In genomic region chr15:49962044-49962602, GRCh38 we compare ENCODE assay signal across 23 cellular contexts.
A peak's percentile ranks its signal among the peaks of the same experiment; 100 is the strongest.
DNase-seq lines count a peak whose midpoint lies in the region; ATAC-seq, FAIRE-seq and TF ChIP-seq lines count a peak whose summit lies in the region.
"Had no signal": no experiment of that assay in that cellular context is flagged by ENCODE, and none has a peak within 500 bp of the region (broad histone marks: within the 10 kb centered on the region; RNA-seq: fewer than 3 reads in every experiment).

No MANE protein-coding gene starts in this region.

- 85 to 90% (median 88%) methylated on average over 3 of the region's 3 CpGs for WGBS in heart left ventricle, 4 donors

- H3K36me3 ChIP-seq in osteoblast (ENCODE audit: insufficient read depth, low read length) (no peaks in the 10 kb centered on the region), heart left ventricle (no peaks in the 10 kb centered on the region)

- no peaks in the 10 kb centered on the region for H4K20me1 ChIP-seq in osteoblast (ENCODE audit: insufficient read depth, low read length)

- H3K4me1 Mint-ChIP-seq in activated CD8-positive, alpha-beta T cell treated with anti-CD3 and anti-CD28 coated beads, Interleukin-2, amount 10 ng/mL, durations not matched to agents 7 days and 5 days (ENCODE audit: low read depth): no peaks in the 10 kb centered on the region
- H3K4me1 Mint-ChIP-seq in activated naive CD8-positive, alpha-beta T cell treated with anti-CD3 and anti-CD28 coated beads for 36 hours: no peaks in the 10 kb centered on the region

- no peak overlapping the region for H3K4me3 ChIP-seq in fibroblast of the aortic adventitia (ENCODE audit: low read depth, low read length)
- no peak overlapping the region for H3K4me3 ChIP-seq in osteoblast (ENCODE audit: insufficient read depth, low read length)
- no peak overlapping the region for H3K4me3 ChIP-seq in heart left ventricle
- H3K4me3 ChIP-seq: SK-N-MC had no signal

- no peak overlapping the region for H3K4me2 ChIP-seq in osteoblast (ENCODE audit: insufficient read depth, low read length)

- ATAC-seq in activated CD8-positive, alpha-beta T cell treated with anti-CD3 and anti-CD28 coated beads, Interleukin-2, amount 10 ng/mL, durations not matched to agents 7 days and 5 days: no peak
- no peak for ATAC-seq in heart left ventricle

- H3K36me3 Mint-ChIP-seq in activated CD8-positive, alpha-beta T cell treated with anti-CD3 and anti-CD28 coated beads, Interleukin-2, amount 10 ng/mL, durations not matched to agents 7 days and 5 days (ENCODE audit: low read depth): peaks cover 43% of the 10 kb centered on the region
- H3K36me3 Mint-ChIP-seq in activated naive CD8-positive, alpha-beta T cell treated with anti-CD3 and anti-CD28 coated beads for 36 hours: no peaks in the 10 kb centered on the region

- TF ChIP-seq CTCF in fibroblast of the aortic adventitia (IDR thresholded peaks at IDR 0.05; ENCODE audit: insufficient read depth, low read length) (no peak), osteoblast (IDR thresholded peaks at IDR 0.05; ENCODE audit: extremely low read depth, low read depth, low read length) (no peak), heart left ventricle (IDR thresholded peaks at IDR 0.05) (no peak)

- no peak overlapping the region for H2AFZ ChIP-seq in osteoblast (ENCODE audit: low read length)

- CTCF ChIA-PET in activated CD8-positive, alpha-beta T cell treated with anti-CD3 and anti-CD28 coated beads, Interleukin-2, amount 10 ng/mL, durations not matched to agents 7 days and 5 days (lab: Charles Lee): no interaction called here

- no peak overlapping the region for H3K27ac Mint-ChIP-seq in activated CD8-positive, alpha-beta T cell treated with anti-CD3 and anti-CD28 coated beads, Interleukin-2, amount 10 ng/mL, durations not matched to agents 7 days and 5 days
- H3K27ac Mint-ChIP-seq in activated naive CD8-positive, alpha-beta T cell treated with anti-CD3 and anti-CD28 coated beads for 36 hours: no peak overlapping the region

- peak; percentile 20 for DNase-seq in GM03348 (ENCODE audit: low spot score)
- peak; percentile 98 for DNase-seq in fibroblast of the aortic adventitia (ENCODE audit: low read depth)
- peak; percentile 2 for DNase-seq in osteoblast (ENCODE audit: insufficient read length, low spot score, missing footprints)
- no peak for DNase-seq in activated CD8-positive, alpha-beta T cell treated with anti-CD3 and anti-CD28 coated beads, Interleukin-2, amount 10 ng/mL, durations not matched to agents 7 days and 5 days
- no peak for DNase-seq in heart left ventricle
- no peak for DNase-seq in NCI-H1436 (lab: John Stamatoyannopoulos, UW)
- DNase-seq in activated naive CD8-positive, alpha-beta T cell treated with anti-CD3 and anti-CD28 coated beads for 36 hours: no peak
- DNase-seq: KG1; NCI-H1092; NCI-H146; NCI-H2029; NCI-H2227 treated with DMSO at 0.1 percent for 48 hours; NCI-H510A treated with DMSO at 0.1 percent for 48 hours; NCI-H748 treated with DMSO at 0.1 percent for 48 hours; NK-92 treated with Interleukin-12 subunit alpha and Interleukin-12 subunit beta, amount 100 ng/mL, for 24 hours; SHP77 treated with DMSO at 0.1 percent for 48 hours had no signal

- H3K27me3 ChIP-seq in osteoblast (ENCODE audit: insufficient read depth, low read length) (no peaks in the 10 kb centered on the region), heart left ventricle (no peaks in the 10 kb centered on the region)

- POLR2A ChIA-PET in activated CD8-positive, alpha-beta T cell treated with anti-CD3 and anti-CD28 coated beads, Interleukin-2, amount 10 ng/mL, durations not matched to agents 7 days and 5 days (lab: Charles Lee): no interaction called here

- H3K9me3 Mint-ChIP-seq in activated CD8-positive, alpha-beta T cell treated with anti-CD3 and anti-CD28 coated beads, Interleukin-2, amount 10 ng/mL, durations not matched to agents 7 days and 5 days (ENCODE audit: insufficient read depth): peaks cover 10% of the 10 kb centered on the region
- H3K9me3 Mint-ChIP-seq in activated naive CD8-positive, alpha-beta T cell treated with anti-CD3 and anti-CD28 coated beads for 36 hours: peaks cover 1% of the 10 kb centered on the region

- TF ChIP-seq POLR2A in heart left ventricle (IDR thresholded peaks at IDR 0.05): no peak

- H3K9me3 ChIP-seq in osteoblast (ENCODE audit: low read depth, low read length): no peaks in the 10 kb centered on the region
- peaks cover 0 to 27% (median 5%) of the 10 kb centered on the region in 12 donors for H3K9me3 ChIP-seq in heart left ventricle

- intact Hi-C loops in heart left ventricle (cut with DNase I): no loop called here

- no peaks in the 10 kb centered on the region for H3K79me2 ChIP-seq in osteoblast (ENCODE audit: insufficient read depth, low read length)

- H3K27ac ChIP-seq in osteoblast (ENCODE audit: low read depth, low read length) (no peak overlapping the region), heart left ventricle (no peak overlapping the region)
- H3K27ac ChIP-seq: C4-2B, RWPE1, SK-N-MC had no signal

- H3K4me1 ChIP-seq in osteoblast (ENCODE audit: insufficient read depth, low read length): no peaks in the 10 kb centered on the region
- peaks cover 0 to 8% (median 0%) of the 10 kb centered on the region in 12 donors for H3K4me1 ChIP-seq in heart left ventricle

- H3K4me3 Mint-ChIP-seq in activated CD8-positive, alpha-beta T cell treated with anti-CD3 and anti-CD28 coated beads, Interleukin-2, amount 10 ng/mL, durations not matched to agents 7 days and 5 days: no peak overlapping the region
- H3K4me3 Mint-ChIP-seq in activated naive CD8-positive, alpha-beta T cell treated with anti-CD3 and anti-CD28 coated beads for 36 hours: no peak overlapping the region

- FAIRE-seq in colon (lab: Jason Lieb, UNC): peak; percentile 24
- FAIRE-seq: G401.6, GM18507, H54 had no signal

- no peaks in the 10 kb centered on the region for H3K27me3 Mint-ChIP-seq in activated CD8-positive, alpha-beta T cell treated with anti-CD3 and anti-CD28 coated beads, Interleukin-2, amount 10 ng/mL, durations not matched to agents 7 days and 5 days (ENCODE audit: low read depth)
- H3K27me3 Mint-ChIP-seq in activated naive CD8-positive, alpha-beta T cell treated with anti-CD3 and anti-CD28 coated beads for 36 hours: peaks cover 3% of the 10 kb centered on the region

Comparison
In these comparisons a context has a peak if more than half of its experiments do, and no peak if none do; other contexts are left out.
1. DNase-seq: peak in GM03348 (single experiment), fibroblast of the aortic adventitia (single experiment) and osteoblast (single experiment); none in activated CD8-positive, alpha-beta T cell treated with anti-CD3 and anti-CD28 coated beads, Interleukin-2, amount 10 ng/mL, durations not matched to agents 7 days and 5 days (single experiment), heart left ventricle (0 of 5), NCI-H1436 (single experiment) and activated naive CD8-positive, alpha-beta T cell treated with anti-CD3 and anti-CD28 coated beads for 36 hours (single experiment).